Comparison of ENCODE assay signal across 21 cellular contexts in the genomic region with DNA sequence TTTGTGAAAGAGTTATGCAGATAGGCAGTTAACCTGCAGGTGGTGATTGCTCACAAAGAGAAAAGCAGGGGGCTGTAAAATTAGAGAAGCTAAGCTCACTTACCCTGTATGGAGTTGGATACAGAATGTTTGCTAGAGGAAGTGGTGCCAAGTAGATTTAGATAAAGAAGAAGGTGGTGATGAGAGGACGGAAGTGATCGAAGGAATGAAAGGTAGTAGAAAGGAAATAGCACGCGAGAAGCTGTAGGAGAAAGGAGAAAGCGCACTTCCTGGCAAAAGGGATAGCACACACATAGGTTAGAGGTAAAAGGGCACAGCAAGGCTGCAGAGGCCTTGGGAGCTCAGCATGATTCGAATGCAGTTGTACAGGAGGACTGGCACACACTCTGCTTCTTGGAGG.
"Had no signal": no experiment of that assay in that cellular context is flagged by ENCODE, and none has a peak within 500 bp of the region (broad histone marks: within the 10 kb centered on the region; RNA-seq: fewer than 3 reads in every experiment).

No MANE protein-coding gene starts in this region.

- ATAC-seq: body of pancreas, heart left ventricle, psoas muscle, WTC11 had no signal

- H3K27me3 Mint-ChIP-seq: central memory CD8-positive, alpha-beta T cell; memory B cell; stimulated activated naive CD8-positive, alpha-beta T cell treated with anti-CD3 and anti-CD28 coated beads, Interleukin-15, Interleukin-2, amounts not matched to agents 100 ng/mL and 50 ng/mL, for 24 hours had no signal

- H3K4me3 ChIP-seq: body of pancreas, heart left ventricle, left ventricle myocardium inferior, psoas muscle, testis, upper lobe of right lung had no signal

- DNase-seq: activated CD4-positive, alpha-beta T cell treated with anti-CD3 and anti-CD28 coated beads, Interleukin-2, amount 50 U/mL, for 48 hours; activated effector memory CD4-positive, alpha-beta T cell treated with Interleukin-2 at 50 U/mL for 16 hours; amniotic stem cell; body of pancreas; cortex of kidney; effector memory CD4-positive, alpha-beta T cell; heart left ventricle; left ventricle myocardium inferior; nephron progenitor cell; psoas muscle; stimulated activated CD4-positive, alpha-beta T cell treated with anti-CD3 and anti-CD28 coated beads, Interleukin-4, amount 100 ng/mL, for 1 hour; stimulated activated CD8-positive, alpha-beta memory T cell treated with anti-CD3 and anti-CD28 coated beads, Interleukin-4, amount 100 ng/mL, for 48 hours; T1000; testis; upper lobe of right lung had no signal

- H3K9me3 ChIP-seq: body of pancreas, heart left ventricle, left ventricle myocardium inferior, psoas muscle, testis, upper lobe of right lung had no signal

- H3K36me3 Mint-ChIP-seq: memory B cell, WTC11 had no signal

- H3K9me3 Mint-ChIP-seq: central memory CD8-positive, alpha-beta T cell; memory B cell; nephron progenitor cell; stimulated activated naive CD8-positive, alpha-beta T cell treated with anti-CD3 and anti-CD28 coated beads, Interleukin-15, Interleukin-2, amounts not matched to agents 100 ng/mL and 50 ng/mL, for 24 hours had no signal

- H3K27me3 ChIP-seq: body of pancreas, heart left ventricle, testis, upper lobe of right lung had no signal

- H3K4me1 Mint-ChIP-seq: memory B cell, nephron progenitor cell had no signal

- H3K27ac Mint-ChIP-seq: memory B cell; nephron progenitor cell; stimulated activated naive CD8-positive, alpha-beta T cell treated with anti-CD3 and anti-CD28 coated beads, Interleukin-15, Interleukin-2, amounts not matched to agents 100 ng/mL and 50 ng/mL, for 24 hours; WTC11 had no signal

- FAIRE-seq: frontal cortex, islet of Langerhans had no signal

- H3K27ac ChIP-seq: body of pancreas, heart left ventricle, left ventricle myocardium inferior, psoas muscle, testis, upper lobe of right lung had no signal

- H3K4me1 ChIP-seq: body of pancreas, psoas muscle, testis had no signal

- H3K4me3 Mint-ChIP-seq: central memory CD8-positive, alpha-beta T cell; memory B cell; nephron progenitor cell; stimulated activated naive CD8-positive, alpha-beta T cell treated with anti-CD3 and anti-CD28 coated beads, Interleukin-15, Interleukin-2, amounts not matched to agents 100 ng/mL and 50 ng/mL, for 24 hours; WTC11 had no signal

- H3K36me3 ChIP-seq: heart left ventricle, left ventricle myocardium inferior, upper lobe of right lung had no signal
